Comparison of ENCODE assay signal across 15 cellular contexts in genomic region chr20:56808119-56808725, GRCh38.
"Had no signal": no experiment of that assay in that cellular context is flagged by ENCODE, and none has a peak within 500 bp of the region (broad histone marks: within the 10 kb centered on the region; RNA-seq: fewer than 3 reads in every experiment).

No MANE protein-coding gene starts in this region.

- H3K36me3 ChIP-seq: ascending aorta, lower lobe of right lung, tibial nerve, WERI-Rb-1 had no signal

- H3K4me3 Mint-ChIP-seq: activated CD4-positive, alpha-beta memory T cell treated with anti-CD3 and anti-CD28 coated beads for 36 hours; activated CD4-positive, alpha-beta T cell treated with anti-CD3 and anti-CD28 coated beads for 36 hours; activated naive CD4-positive, alpha-beta T cell treated with anti-CD3 and anti-CD28 coated beads, Interleukin-2, amount 10 ng/mL, durations not matched to agents 7 days and 5 days; activated T-cell treated with anti-CD3 and anti-CD28 coated beads, Interleukin-2, amount 50 U/mL, for 24 hours; immature natural killer cell; naive B cell; stimulated activated memory B cell treated with anti-CD40 and anti-IgM and Interleukin-4, amounts not matched to agents 10 μg/mL and 1 μg/mL and 100 μg/mL, for 72 hours; T-helper 17 cell had no signal

- H3K27me3 ChIP-seq: ascending aorta had no signal

- H3K36me3 Mint-ChIP-seq: activated CD4-positive, alpha-beta memory T cell treated with anti-CD3 and anti-CD28 coated beads for 36 hours; activated naive CD4-positive, alpha-beta T cell treated with anti-CD3 and anti-CD28 coated beads, Interleukin-2, amount 10 ng/mL, durations not matched to agents 7 days and 5 days; immature natural killer cell; naive B cell; stimulated activated memory B cell treated with anti-CD40 and anti-IgM and Interleukin-4, amounts not matched to agents 10 μg/mL and 1 μg/mL and 100 μg/mL, for 72 hours had no signal

- H3K4me3 ChIP-seq: ascending aorta, dorsolateral prefrontal cortex, lower lobe of right lung, tibial nerve had no signal

- DNase-seq: activated CD4-positive, alpha-beta memory T cell treated with anti-CD3 and anti-CD28 coated beads for 36 hours; activated CD4-positive, alpha-beta T cell treated with anti-CD3 and anti-CD28 coated beads for 36 hours; activated naive CD4-positive, alpha-beta T cell treated with anti-CD3 and anti-CD28 coated beads, Interleukin-2, amount 10 ng/mL, durations not matched to agents 7 days and 5 days; activated T-cell treated with anti-CD3 and anti-CD28 coated beads, Interleukin-2, amount 50 U/mL, for 24 hours; dorsolateral prefrontal cortex; immature natural killer cell; lower lobe of right lung; naive B cell; retina; stimulated activated CD4-positive, alpha-beta T cell treated with anti-CD3 and anti-CD28 coated beads, Interleukin-2, amount 100 ng/mL, for 48 hours; T-helper 17 cell; WERI-Rb-1 had no signal

- H3K9me3 ChIP-seq: ascending aorta, lower lobe of right lung had no signal

- H3K27ac ChIP-seq: ascending aorta, dorsolateral prefrontal cortex, lower lobe of right lung, tibial nerve, WERI-Rb-1 had no signal

- H3K9me3 Mint-ChIP-seq: activated CD4-positive, alpha-beta memory T cell treated with anti-CD3 and anti-CD28 coated beads for 36 hours; activated T-cell treated with anti-CD3 and anti-CD28 coated beads, Interleukin-2, amount 50 U/mL, for 24 hours; stimulated activated memory B cell treated with anti-CD40 and anti-IgM and Interleukin-4, amounts not matched to agents 10 μg/mL and 1 μg/mL and 100 μg/mL, for 72 hours had no signal

- H3K27ac Mint-ChIP-seq: activated CD4-positive, alpha-beta memory T cell treated with anti-CD3 and anti-CD28 coated beads for 36 hours; activated CD4-positive, alpha-beta T cell treated with anti-CD3 and anti-CD28 coated beads for 36 hours; activated naive CD4-positive, alpha-beta T cell treated with anti-CD3 and anti-CD28 coated beads, Interleukin-2, amount 10 ng/mL, durations not matched to agents 7 days and 5 days; activated T-cell treated with anti-CD3 and anti-CD28 coated beads, Interleukin-2, amount 50 U/mL, for 24 hours; immature natural killer cell; naive B cell; stimulated activated memory B cell treated with anti-CD40 and anti-IgM and Interleukin-4, amounts not matched to agents 10 μg/mL and 1 μg/mL and 100 μg/mL, for 72 hours; T-helper 17 cell had no signal

- ATAC-seq: activated CD4-positive, alpha-beta T cell treated with anti-CD3 and anti-CD28 coated beads for 36 hours; lower lobe of right lung; stimulated activated memory B cell treated with anti-CD40 and anti-IgM and Interleukin-4, amounts not matched to agents 10 μg/mL and 1 μg/mL and 100 μg/mL, for 72 hours; T-helper 17 cell had no signal

- H3K4me1 ChIP-seq: ascending aorta, lower lobe of right lung, tibial nerve had no signal

- H3K4me1 Mint-ChIP-seq: activated CD4-positive, alpha-beta T cell treated with anti-CD3 and anti-CD28 coated beads for 36 hours; activated naive CD4-positive, alpha-beta T cell treated with anti-CD3 and anti-CD28 coated beads, Interleukin-2, amount 10 ng/mL, durations not matched to agents 7 days and 5 days; immature natural killer cell; naive B cell; stimulated activated memory B cell treated with anti-CD40 and anti-IgM and Interleukin-4, amounts not matched to agents 10 μg/mL and 1 μg/mL and 100 μg/mL, for 72 hours; T-helper 17 cell had no signal
